ENCODE assay signal across 7 cellular contexts in the genomic region with DNA sequence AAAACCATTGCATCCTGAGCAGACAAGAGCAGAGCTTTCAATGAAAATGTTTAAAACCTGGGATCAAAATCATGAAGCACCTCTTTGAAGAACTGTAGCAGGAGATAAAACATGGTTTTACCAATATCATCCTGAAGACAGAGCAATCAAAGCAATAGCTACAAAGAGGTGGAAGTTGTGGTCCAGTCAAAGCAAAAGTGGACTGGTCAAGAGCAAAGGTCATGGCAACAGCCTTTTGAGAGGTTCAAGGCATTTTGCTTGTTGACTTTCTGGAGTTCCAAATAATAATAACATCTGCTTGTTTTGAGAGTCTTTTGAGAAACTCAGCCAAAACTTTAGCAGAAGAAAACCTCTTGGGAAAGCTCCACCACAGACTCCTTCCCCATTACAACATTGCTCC.
"Had no signal": no experiment of that assay in that cellular context is flagged by ENCODE, and none has a peak within 500 bp of the region (broad histone marks: within the 10 kb centered on the region; RNA-seq: fewer than 3 reads in every experiment).

No MANE protein-coding gene starts in this region.

- DNase-seq: GDM1, GF-D8 had no signal

- FAIRE-seq: G401.6, GM12891, GM12892, GM18507, GM19239 had no signal
